Comparison of ENCODE assay signal across 11 cellular contexts in genomic region chr2:98458207-98458606, GRCh38. TPM values are rescaled to one million over a fixed set of nuclear protein-coding genes. Genes with fewer than 3 reads are reported as not detected.
DNase-seq lines count a peak whose midpoint lies in the region; ATAC-seq and TF ChIP-seq lines count a peak whose summit lies in the region.
"Had no signal": no experiment of that assay in that cellular context is flagged by ENCODE, and none has a peak within 500 bp of the region (broad histone marks: within the 10 kb centered on the region; RNA-seq: fewer than 3 reads in every experiment).

No MANE protein-coding gene starts in this region.

- no peak overlapping the region for H2AFZ ChIP-seq in ACC112 (ENCODE audit: low read length, unreplicated experiment)
- H2AFZ ChIP-seq in GM23338: no peak overlapping the region
- no peak overlapping the region for H2AFZ ChIP-seq in neural progenitor cell (replicated peaks)

- peak overlapping the region; percentile 77 for H3K27ac ChIP-seq in ACC112 (ENCODE audit: low read depth, low read length)
- no peak overlapping the region for H3K27ac ChIP-seq in GM23338 (ENCODE audit: low read depth)
- no peak overlapping the region for H3K27ac ChIP-seq in neural progenitor cell

- H3K4me1 Mint-ChIP-seq in GM23338 (peaks cover 56% of the 10 kb centered on the region), neural progenitor cell (peaks cover 25% of the 10 kb centered on the region)
- peaks cover 81% of the 10 kb centered on the region for H3K4me1 Mint-ChIP-seq in activated T-helper 17 cell treated with anti-CD3 and anti-CD28 coated beads, Interleukin-2, amount 50 U/mL, for 72 hours

- DNase-seq in GM23338 (ENCODE audit: low spot score): no peak
- DNase-seq in fibroblast of pulmonary artery (ENCODE audit: low read depth): peak; percentile 60
- no peak for DNase-seq in GM03348 (ENCODE audit: low spot score)
- no peak for DNase-seq in T-helper 9 cell
- no peak for DNase-seq in neural progenitor cell (ENCODE audit: low spot score)
- DNase-seq: COR-L47, SIG-M5 had no signal

- no peaks in the 10 kb centered on the region for H3K9me3 ChIP-seq in neural progenitor cell (ENCODE audit: low read depth)

- peaks cover 37% of the 10 kb centered on the region for H4K20me1 ChIP-seq in GM23338 (replicated peaks; ENCODE audit: insufficient read depth)
- peaks cover 74% of the 10 kb centered on the region for H4K20me1 ChIP-seq in neural progenitor cell (ENCODE audit: low read depth)

- no peak overlapping the region for H3K4me2 ChIP-seq in GM23338
- no peak overlapping the region for H3K4me2 ChIP-seq in neural progenitor cell

- H3K4me3 ChIP-seq in ACC112 (ENCODE audit: low read depth, low read length) (no peak overlapping the region), GM23338 (no peak overlapping the region), fibroblast of pulmonary artery (replicated peaks; ENCODE audit: low read depth, low read length) (no peak overlapping the region), neural progenitor cell (no peak overlapping the region)

- H3F3A ChIP-seq in GM23338 (replicated peaks; ENCODE audit: low read depth): no peaks in the 10 kb centered on the region
- no peaks in the 10 kb centered on the region for H3F3A ChIP-seq in neural progenitor cell (ENCODE audit: low read depth)

- no peak overlapping the region for H3K4me3 Mint-ChIP-seq in GM23338
- H3K4me3 Mint-ChIP-seq in activated T-helper 17 cell treated with anti-CD3 and anti-CD28 coated beads, Interleukin-2, amount 50 U/mL, for 72 hours: peak overlapping the region; percentile 64
- H3K4me3 Mint-ChIP-seq in neural progenitor cell: no peak overlapping the region

- H3K9me3 Mint-ChIP-seq in GM23338: no peaks in the 10 kb centered on the region
- no peaks in the 10 kb centered on the region for H3K9me3 Mint-ChIP-seq in activated T-helper 17 cell treated with anti-CD3 and anti-CD28 coated beads, Interleukin-2, amount 50 U/mL, for 72 hours
- no peaks in the 10 kb centered on the region for H3K9me3 Mint-ChIP-seq in neural progenitor cell

- no peak for ATAC-seq in GM23338
- peak; percentile 59 for ATAC-seq in activated T-helper 17 cell treated with anti-CD3 and anti-CD28 coated beads, Interleukin-2, amount 50 U/mL, for 72 hours (replicated peaks)
- ATAC-seq in GM18861 (IDR thresholded peaks at IDR 0.05; ENCODE audit: unreplicated experiment): no peak
- ATAC-seq: sciatic nerve had no signal

- H3K9ac ChIP-seq in neural progenitor cell: no peak overlapping the region

- no peaks in the 10 kb centered on the region for H3K9me2 ChIP-seq in GM23338 (ENCODE audit: insufficient read depth)

- TF ChIP-seq CTCF in GM23338 (conservative IDR thresholded peaks at IDR 0.05; ENCODE audit: low read depth in 2 of 2) (no peak), fibroblast of pulmonary artery (IDR thresholded peaks at IDR 0.05; ENCODE audit: low read length, missing control alignments) (no peak), neural progenitor cell (IDR thresholded peaks at IDR 0.05) (no peak)

- H3K36me3 Mint-ChIP-seq in GM23338 (ENCODE audit: low read depth) (peaks cover 8% of the 10 kb centered on the region; the same call in 2 of the 3 replicates), neural progenitor cell (peaks cover 7% of the 10 kb centered on the region)
- peaks cover 28% of the 10 kb centered on the region for H3K36me3 Mint-ChIP-seq in activated T-helper 17 cell treated with anti-CD3 and anti-CD28 coated beads, Interleukin-2, amount 50 U/mL, for 72 hours (ENCODE audit: low read depth)

- H3K79me2 ChIP-seq in ACC112 (ENCODE audit: control insufficient read depth, insufficient read depth, low read length, unreplicated experiment) (peaks cover 33% of the 10 kb centered on the region), GM23338 (replicated peaks; ENCODE audit: insufficient read depth) (peaks cover 90% of the 10 kb centered on the region), neural progenitor cell (ENCODE audit: low read depth) (peaks cover 83% of the 10 kb centered on the region)

- 0 out of 2 replicates have a peak overlapping the region, but pooled peaks have one; percentile 41 for H3K27ac Mint-ChIP-seq in GM23338
- H3K27ac Mint-ChIP-seq in activated T-helper 17 cell treated with anti-CD3 and anti-CD28 coated beads, Interleukin-2, amount 50 U/mL, for 72 hours: peak overlapping the region; percentile 82
- no peak overlapping the region for H3K27ac Mint-ChIP-seq in neural progenitor cell

- H3K27me3 ChIP-seq in ACC112 (ENCODE audit: insufficient read depth, low read length) (no peaks in the 10 kb centered on the region), GM23338 (ENCODE audit: insufficient read depth) (no peaks in the 10 kb centered on the region), neural progenitor cell (no peaks in the 10 kb centered on the region)

- peaks cover 40% of the 10 kb centered on the region for H3K4me1 ChIP-seq in ACC112 (ENCODE audit: control insufficient read depth, insufficient read depth, low read length, unreplicated experiment)
- peaks cover 29% of the 10 kb centered on the region for H3K4me1 ChIP-seq in GM23338 (ENCODE audit: insufficient read depth)
- peaks cover 4% of the 10 kb centered on the region for H3K4me1 ChIP-seq in neural progenitor cell

- H3K36me3 ChIP-seq in ACC112 (ENCODE audit: insufficient read depth, low read length) (no peaks in the 10 kb centered on the region), GM23338 (ENCODE audit: insufficient read depth) (peaks cover 3% of the 10 kb centered on the region; the same call in 1 of the 2 replicates), neural progenitor cell (no peaks in the 10 kb centered on the region)

- H3K27me3 Mint-ChIP-seq in GM23338 (ENCODE audit: insufficient read depth, low read depth, poor library complexity) (peaks cover 9% of the 10 kb centered on the region), neural progenitor cell (ENCODE audit: insufficient read depth, low read depth) (peaks cover 3% of the 10 kb centered on the region)
- no peaks in the 10 kb centered on the region for H3K27me3 Mint-ChIP-seq in activated T-helper 17 cell treated with anti-CD3 and anti-CD28 coated beads, Interleukin-2, amount 50 U/mL, for 72 hours

TF ChIP-seq in GM23338, 12 proteins besides CTCF, POLR2A, EP300 and RAD21 (continues in another document):
- TF ChIP-seq STAT1 (IDR thresholded peaks at IDR 0.05; ENCODE audit: unreplicated experiment) (no peak), ZNF331 (CRISPR knock-in tag; IDR thresholded peaks at IDR 0.05; ENCODE audit: low read depth) (no peak)

RNA-seq across cellular contexts. Expression of gene INPP4A, which starts 13.5 kb away (rescaled TPM):
- 36.9 and 42.3 TPM in 2 replicates for total RNA-seq in GM23338 (2014; rRNA removed; shearing (Covaris generic))
- polyA plus RNA-seq in GM23338 (2016; fragmentation: Nextera tagmentation; extraction: Ambion mirVana): 6.5 and 8.5 TPM in 2 replicates
- total RNA-seq in activated T-helper 17 cell treated with anti-CD3 and anti-CD28 coated beads, Interleukin-2, amount 50 U/mL, for 72 hours: 10 to 100 TPM; 66.4 to 74.8 TPM
- total RNA-seq in neural progenitor cell (ENCODE audit: low replicate concordance): 34.2 and 35.1 TPM in 2 replicates
